Comparison of ENCODE assay signal across 2 cellular contexts in genomic region chr16:9042533-9042932, GRCh38.
TF ChIP-seq lines count a peak whose summit lies in the region.

No MANE protein-coding gene starts in this region.

TF ChIP-seq in IMR-90, 13 proteins besides CTCF, POLR2A, EP300 and RAD21:
- no peak for TF ChIP-seq NFE2L2 (IDR thresholded peaks at IDR 0.05; ENCODE audit: low read depth, low read length)
- TF ChIP-seq RFX5 (IDR thresholded peaks at IDR 0.05; ENCODE audit: low read depth, low read length), result no peak
- no peak for TF ChIP-seq FOS (IDR thresholded peaks at IDR 0.05; ENCODE audit: low read depth, low read length)
- TF ChIP-seq MAZ (IDR thresholded peaks at IDR 0.05; ENCODE audit: borderline replicate concordance, low read depth, low read length), result no peak
- TF ChIP-seq, protein P1, sequence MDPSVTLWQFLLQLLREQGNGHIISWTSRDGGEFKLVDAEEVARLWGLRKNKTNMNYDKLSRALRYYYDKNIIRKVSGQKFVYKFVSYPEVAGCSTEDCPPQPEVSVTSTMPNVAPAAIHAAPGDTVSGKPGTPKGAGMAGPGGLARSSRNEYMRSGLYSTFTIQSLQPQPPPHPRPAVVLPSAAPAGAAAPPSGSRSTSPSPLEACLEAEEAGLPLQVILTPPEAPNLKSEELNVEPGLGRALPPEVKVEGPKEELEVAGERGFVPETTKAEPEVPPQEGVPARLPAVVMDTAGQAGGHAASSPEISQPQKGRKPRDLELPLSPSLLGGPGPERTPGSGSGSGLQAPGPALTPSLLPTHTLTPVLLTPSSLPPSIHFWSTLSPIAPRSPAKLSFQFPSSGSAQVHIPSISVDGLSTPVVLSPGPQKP (IDR thresholded peaks at IDR 0.05; ENCODE audit: borderline replicate concordance, low read depth, low read length), result no peak
- no peak for TF ChIP-seq USF2 (IDR thresholded peaks at IDR 0.05; ENCODE audit: low read depth, low read length)
- TF ChIP-seq CHD1 (IDR thresholded peaks at IDR 0.05; ENCODE audit: low read depth, low read length), result no peak
- TF ChIP-seq MAFK (IDR thresholded peaks at IDR 0.05; ENCODE audit: low read depth, low read length), result no peak
- no peak for TF ChIP-seq MXI1 (IDR thresholded peaks at IDR 0.05; ENCODE audit: borderline replicate concordance, low read depth, low read length)
- no peak for TF ChIP-seq SMC3 (IDR thresholded peaks at IDR 0.05; ENCODE audit: low read depth, low read length)
- TF ChIP-seq CEBPB (IDR thresholded peaks at IDR 0.05; ENCODE audit: low read depth, low read length), result no peak
- TF ChIP-seq RCOR1 (IDR thresholded peaks at IDR 0.05; ENCODE audit: insufficient replicate concordance, low read length), result no peak
- no peak for TF ChIP-seq BHLHE40 (IDR thresholded peaks at IDR 0.05; ENCODE audit: low read depth, low read length)

TF ChIP-seq in WTC11, 78 proteins besides CTCF, POLR2A, EP300 and RAD21:
- TF ChIP-seq, protein P2, sequence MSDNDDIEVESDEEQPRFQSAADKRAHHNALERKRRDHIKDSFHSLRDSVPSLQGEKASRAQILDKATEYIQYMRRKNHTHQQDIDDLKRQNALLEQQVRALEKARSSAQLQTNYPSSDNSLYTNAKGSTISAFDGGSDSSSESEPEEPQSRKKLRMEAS (CRISPR knock-in tag; IDR thresholded peaks at IDR 0.05), result no peak
- TF ChIP-seq, protein P3, sequence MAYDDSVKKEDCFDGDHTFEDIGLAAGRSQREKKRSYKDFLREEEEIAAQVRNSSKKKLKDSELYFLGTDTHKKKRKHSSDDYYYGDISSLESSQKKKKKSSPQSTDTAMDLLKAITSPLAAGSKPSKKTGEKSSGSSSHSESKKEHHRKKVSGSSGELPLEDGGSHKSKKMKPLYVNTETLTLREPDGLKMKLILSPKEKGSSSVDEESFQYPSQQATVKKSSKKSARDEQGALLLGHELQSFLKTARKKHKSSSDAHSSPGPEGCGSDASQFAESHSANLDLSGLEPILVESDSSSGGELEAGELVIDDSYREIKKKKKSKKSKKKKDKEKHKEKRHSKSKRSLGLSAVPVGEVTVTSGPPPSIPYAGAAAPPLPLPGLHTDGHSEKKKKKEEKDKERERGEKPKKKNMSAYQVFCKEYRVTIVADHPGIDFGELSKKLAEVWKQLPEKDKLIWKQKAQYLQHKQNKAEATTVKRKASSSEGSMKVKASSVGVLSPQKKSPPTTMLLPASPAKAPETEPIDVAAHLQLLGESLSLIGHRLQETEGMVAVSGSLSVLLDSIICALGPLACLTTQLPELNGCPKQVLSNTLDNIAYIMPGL (CRISPR knock-in tag; IDR thresholded peaks at IDR 0.05), result no peak
- TF ChIP-seq ESRRA (CRISPR knock-in tag; IDR thresholded peaks at IDR 0.05; ENCODE audit: borderline replicate concordance), result no peak
- no peak for TF ChIP-seq ATF2 (CRISPR knock-in tag; IDR thresholded peaks at IDR 0.05; ENCODE audit: borderline replicate concordance, low read depth)
- no peak for TF ChIP-seq CBFB (CRISPR knock-in tag; IDR thresholded peaks at IDR 0.05; ENCODE audit: low read depth)
- TF ChIP-seq ZNF138 (CRISPR knock-in tag; conservative IDR thresholded peaks at IDR 0.05), result no peak
- TF ChIP-seq E2F4 (CRISPR knock-in tag; IDR thresholded peaks at IDR 0.05; ENCODE audit: borderline replicate concordance, low read depth), result no peak
- TF ChIP-seq GRHL2 (CRISPR knock-in tag; IDR thresholded peaks at IDR 0.05; ENCODE audit: insufficient replicate concordance, severe bottlenecking), result no peak
- TF ChIP-seq ZNF121 (CRISPR knock-in tag; IDR thresholded peaks at IDR 0.05), result no peak
- no peak for TF ChIP-seq ZNF512 (CRISPR knock-in tag; IDR thresholded peaks at IDR 0.05; ENCODE audit: borderline replicate concordance)
- TF ChIP-seq TCF7 (CRISPR knock-in tag; IDR thresholded peaks at IDR 0.05; ENCODE audit: low read depth), result no peak
- TF ChIP-seq, protein P4, sequence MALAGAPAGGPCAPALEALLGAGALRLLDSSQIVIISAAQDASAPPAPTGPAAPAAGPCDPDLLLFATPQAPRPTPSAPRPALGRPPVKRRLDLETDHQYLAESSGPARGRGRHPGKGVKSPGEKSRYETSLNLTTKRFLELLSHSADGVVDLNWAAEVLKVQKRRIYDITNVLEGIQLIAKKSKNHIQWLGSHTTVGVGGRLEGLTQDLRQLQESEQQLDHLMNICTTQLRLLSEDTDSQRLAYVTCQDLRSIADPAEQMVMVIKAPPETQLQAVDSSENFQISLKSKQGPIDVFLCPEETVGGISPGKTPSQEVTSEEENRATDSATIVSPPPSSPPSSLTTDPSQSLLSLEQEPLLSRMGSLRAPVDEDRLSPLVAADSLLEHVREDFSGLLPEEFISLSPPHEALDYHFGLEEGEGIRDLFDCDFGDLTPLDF (CRISPR knock-in tag; IDR thresholded peaks at IDR 0.05), result no peak
- no peak for TF ChIP-seq NR2C2 (CRISPR knock-in tag; IDR thresholded peaks at IDR 0.05)
- no peak for TF ChIP-seq ZNF396 (CRISPR knock-in tag; IDR thresholded peaks at IDR 0.05; ENCODE audit: borderline replicate concordance)
